Comparison of ENCODE assay signal across 8 cellular contexts in the genomic region with DNA sequence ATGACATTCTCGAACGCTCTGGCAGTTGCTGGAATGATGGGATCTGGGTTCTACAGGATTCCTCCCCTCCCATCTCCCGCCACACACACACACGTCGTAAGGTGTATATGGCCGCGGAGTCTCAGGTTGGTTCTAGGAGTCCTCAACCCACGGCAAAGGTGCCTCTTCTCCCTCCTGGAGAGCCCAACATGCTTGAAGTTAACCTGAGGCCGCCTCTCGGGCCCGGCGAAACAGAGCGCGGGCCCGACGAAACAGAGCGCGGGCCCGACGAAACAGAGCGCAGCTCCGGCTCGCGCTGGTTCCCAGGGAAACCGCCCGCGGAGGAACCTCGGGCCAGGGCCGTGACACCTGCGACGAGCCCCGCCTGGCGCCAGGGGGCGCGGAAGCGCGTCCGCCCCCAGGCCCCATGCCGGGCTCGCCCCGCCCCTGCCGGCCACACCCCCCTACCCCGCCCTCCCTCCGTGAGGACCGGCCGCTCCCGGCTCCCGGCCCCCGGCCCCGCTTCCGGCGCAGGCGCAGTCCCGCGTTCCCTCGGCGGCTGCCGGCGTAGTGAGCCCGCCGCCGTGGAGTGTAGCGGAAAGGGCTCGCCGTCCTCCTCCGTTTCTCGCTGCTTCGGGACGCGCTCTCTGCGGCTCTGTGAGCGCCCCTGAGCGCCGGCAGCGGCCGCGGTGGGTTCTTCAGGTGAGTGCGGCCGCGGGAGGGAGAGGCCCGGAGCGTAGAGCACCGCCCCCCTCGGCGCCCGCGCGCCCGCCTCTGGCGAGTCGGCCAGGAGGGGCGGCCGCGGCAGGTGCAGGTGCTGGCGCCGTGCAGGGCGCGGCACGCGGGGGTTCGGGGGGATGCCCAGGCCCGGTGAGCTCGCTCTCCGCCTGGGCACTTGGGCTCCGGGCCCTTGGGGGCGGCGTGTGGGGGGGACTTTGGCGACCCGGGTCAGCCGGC. TPM values are rescaled to one million over a fixed set of nuclear protein-coding genes. Genes with fewer than 3 reads are reported as not detected.
A peak's percentile ranks its signal among the peaks of the same experiment; 100 is the strongest.
DNase-seq lines count a peak whose midpoint lies in the region; ATAC-seq lines count a peak whose summit lies in the region.

A gene with protein sequence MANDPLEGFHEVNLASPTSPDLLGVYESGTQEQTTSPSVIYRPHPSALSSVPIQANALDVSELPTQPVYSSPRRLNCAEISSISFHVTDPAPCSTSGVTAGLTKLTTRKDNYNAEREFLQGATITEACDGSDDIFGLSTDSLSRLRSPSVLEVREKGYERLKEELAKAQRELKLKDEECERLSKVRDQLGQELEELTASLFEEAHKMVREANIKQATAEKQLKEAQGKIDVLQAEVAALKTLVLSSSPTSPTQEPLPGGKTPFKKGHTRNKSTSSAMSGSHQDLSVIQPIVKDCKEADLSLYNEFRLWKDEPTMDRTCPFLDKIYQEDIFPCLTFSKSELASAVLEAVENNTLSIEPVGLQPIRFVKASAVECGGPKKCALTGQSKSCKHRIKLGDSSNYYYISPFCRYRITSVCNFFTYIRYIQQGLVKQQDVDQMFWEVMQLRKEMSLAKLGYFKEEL (plus strand): TSS at position 510 of the 936 bp plus-strand sequence. CDS start 16,549 bp downstream, outside the sequence.

- peak; percentile 83 for ATAC-seq in GM19467 (IDR thresholded peaks at IDR 0.05; ENCODE audit: unreplicated experiment)
- ATAC-seq in activated CD8-positive, alpha-beta memory T cell treated with anti-CD3 and anti-CD28 coated beads, Interleukin-2, amount 10 ng/mL, durations not matched to agents 7 days and 5 days = peak; percentile 89

- H3K27me3 Mint-ChIP-seq in activated CD8-positive, alpha-beta memory T cell treated with anti-CD3 and anti-CD28 coated beads, Interleukin-2, amount 10 ng/mL, durations not matched to agents 7 days and 5 days = peaks cover 28% of the 10 kb centered on the region

- CTCF ChIA-PET in activated CD8-positive, alpha-beta memory T cell treated with anti-CD3 and anti-CD28 coated beads, Interleukin-2, amount 10 ng/mL, durations not matched to agents 7 days and 5 days (lab: Charles Lee) = interaction anchor here (0.7 to 1.8 kb wide), 6 partner anchors 11 to 100 kb away, joined by 3 to 4 read pairs (median 3); no protein-coding TSS in a partner anchor

- H3K4me1 Mint-ChIP-seq in activated CD8-positive, alpha-beta memory T cell treated with anti-CD3 and anti-CD28 coated beads, Interleukin-2, amount 10 ng/mL, durations not matched to agents 7 days and 5 days = peaks cover 16% of the 10 kb centered on the region

- H3K4me3 Mint-ChIP-seq in activated CD8-positive, alpha-beta memory T cell treated with anti-CD3 and anti-CD28 coated beads, Interleukin-2, amount 10 ng/mL, durations not matched to agents 7 days and 5 days = peak within 1 kb of the TSS; percentile 78

- DNase-seq in COR-L47 (lab: John Stamatoyannopoulos, UW) (peak; percentile 83), HPDE6-E6E7 (ENCODE audit: extremely low spot score) (peak; percentile 88), NOMO-1 treated with DMSO at 0.1 percent for 48 hours (lab: John Stamatoyannopoulos, UW; ENCODE audit: unreplicated experiment) (peak; percentile 77), midbrain (lab: John Stamatoyannopoulos, UW) (peak; percentile 85)
- DNase-seq in activated CD8-positive, alpha-beta memory T cell treated with anti-CD3 and anti-CD28 coated beads, Interleukin-2, amount 10 ng/mL, durations not matched to agents 7 days and 5 days = peak; percentile 93
- peak; percentile 93 to 94 for DNase-seq in stimulated activated CD8-positive, alpha-beta memory T cell treated with anti-CD3 and anti-CD28 coated beads, Interleukin-2, amount 100 ng/mL, for 48 hours (ENCODE audit: low read depth in 2 of 2)

- H3K9me3 Mint-ChIP-seq in activated CD8-positive, alpha-beta memory T cell treated with anti-CD3 and anti-CD28 coated beads, Interleukin-2, amount 10 ng/mL, durations not matched to agents 7 days and 5 days (ENCODE audit: low read depth) = no peaks in the 10 kb centered on the region

- peaks cover 1% of the 10 kb centered on the region for H3K36me3 Mint-ChIP-seq in activated CD8-positive, alpha-beta memory T cell treated with anti-CD3 and anti-CD28 coated beads, Interleukin-2, amount 10 ng/mL, durations not matched to agents 7 days and 5 days

- H3K27ac Mint-ChIP-seq in activated CD8-positive, alpha-beta memory T cell treated with anti-CD3 and anti-CD28 coated beads, Interleukin-2, amount 10 ng/mL, durations not matched to agents 7 days and 5 days = peak within 1 kb of the TSS; percentile 64

- in situ Hi-C loops in endometrial microvascular endothelial cells (cut with HindIII; ENCODE audit: inconsistent ontology term, low pct_unique_long_range_greater_than_20kb, low sequenced_read_pairs) = no loop called here

RNA-seq across cellular contexts. Expression of the gene that starts here (rescaled TPM):
- total RNA-seq in activated CD8-positive, alpha-beta memory T cell treated with anti-CD3 and anti-CD28 coated beads, Interleukin-2, amount 10 ng/mL, durations not matched to agents 7 days and 5 days = 10 to 100 TPM; 19.3 to 25.0 TPM
- 11.2 TPM for total RNA-seq in endometrial microvascular endothelial cells (ENCODE audit: inconsistent ontology term)

Comparison
In these comparisons a context has a peak if more than half of its experiments do, and no peak if none do; other contexts are left out.
1. Peak in every context shown above with its lines: DNase-seq and ATAC-seq.